Comparison of ENCODE assay signal across 28 cellular contexts in the genomic region with DNA sequence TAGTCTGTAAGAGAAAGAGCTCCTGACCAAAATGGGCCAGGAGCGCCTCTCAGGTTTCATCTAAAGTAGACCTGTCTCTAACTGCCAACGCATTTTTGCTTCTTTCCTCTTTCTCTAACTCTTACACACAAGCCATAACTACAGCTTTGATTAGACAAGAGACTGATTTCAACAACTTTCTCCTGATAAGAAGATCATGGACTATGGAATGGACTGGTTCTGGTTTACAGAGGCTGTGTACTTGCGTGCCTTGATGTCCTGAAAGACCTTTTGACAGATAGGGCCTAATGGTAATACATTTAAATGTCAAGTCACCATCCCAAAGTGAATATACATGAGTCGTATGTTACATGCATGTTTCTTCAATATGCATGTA. TPM values are rescaled to one million over a fixed set of nuclear protein-coding genes. Genes with fewer than 3 reads are reported as not detected.
"Had no signal": no experiment of that assay in that cellular context is flagged by ENCODE, and none has a peak within 500 bp of the region (broad histone marks: within the 10 kb centered on the region; RNA-seq: fewer than 3 reads in every experiment).

No MANE protein-coding gene starts in this region.

- H3K27ac Mint-ChIP-seq: activated CD4-positive, alpha-beta memory T cell treated with anti-CD3 and anti-CD28 coated beads, Interleukin-2, amount 10 ng/mL, durations not matched to agents 7 days and 5 days; activated CD4-positive, alpha-beta T cell treated with anti-CD3 and anti-CD28 coated beads for 36 hours; activated naive CD4-positive, alpha-beta T cell treated with anti-CD3 and anti-CD28 coated beads, Interleukin-2, amount 50 U/mL, for 72 hours; activated naive CD8-positive, alpha-beta T cell treated with anti-CD3 and anti-CD28 coated beads, Interleukin-2, amount 50 U/mL, for 24 hours had no signal

- H3K4me3 Mint-ChIP-seq: activated CD4-positive, alpha-beta memory T cell treated with anti-CD3 and anti-CD28 coated beads, Interleukin-2, amount 10 ng/mL, durations not matched to agents 7 days and 5 days; activated CD4-positive, alpha-beta T cell treated with anti-CD3 and anti-CD28 coated beads for 36 hours; activated naive CD8-positive, alpha-beta T cell treated with anti-CD3 and anti-CD28 coated beads, Interleukin-2, amount 50 U/mL, for 24 hours had no signal

- H3K27ac ChIP-seq: ascending aorta, body of pancreas, SJCRH30, VCaP had no signal

- DNase-seq: activated CD4-positive, alpha-beta memory T cell treated with anti-CD3 and anti-CD28 coated beads, Interleukin-2, amount 10 ng/mL, durations not matched to agents 7 days and 5 days; activated CD4-positive, alpha-beta T cell treated with anti-CD3 and anti-CD28 coated beads for 36 hours; activated CD4-positive, alpha-beta T cell treated with anti-CD3 and anti-CD28 coated beads, Interleukin-2, amount 50 U/mL, for 1 hour; activated CD4-positive, CD25-positive, alpha-beta regulatory T cell; activated naive CD4-positive, alpha-beta T cell; activated naive CD8-positive, alpha-beta T cell treated with anti-CD3 and anti-CD28 coated beads, Interleukin-2, amount 50 U/mL, for 24 hours; activated T-cell treated with anti-CD3 and anti-CD28 coated beads for 4 hours; amniotic stem cell; body of pancreas; MG63; MV-4-11; NCI-H1092 treated with DMSO at 0.1 percent for 48 hours; NCI-H1417 treated with DMSO at 0.1 percent for 48 hours; NCI-H1694; NCI-H2029; NCI-H510A treated with DMSO at 0.1 percent for 48 hours; NCI-H69; NK-92 treated with Interleukin-12 subunit alpha and Interleukin-12 subunit beta, amount 100 ng/mL, for 24 hours; OCI-M1; RPMI8226; SJCRH30; SK-N-SH; T-helper 1 cell had no signal

- H3K9me3 ChIP-seq: ascending aorta, body of pancreas, SK-N-SH had no signal

- H3K27me3 Mint-ChIP-seq: activated CD4-positive, alpha-beta T cell treated with anti-CD3 and anti-CD28 coated beads for 36 hours; activated naive CD8-positive, alpha-beta T cell treated with anti-CD3 and anti-CD28 coated beads, Interleukin-2, amount 50 U/mL, for 24 hours had no signal

- H3K4me3 ChIP-seq: ascending aorta, body of pancreas, MG63, SJCRH30 had no signal

- ATAC-seq: activated CD4-positive, alpha-beta T cell treated with anti-CD3 and anti-CD28 coated beads for 36 hours; activated naive CD4-positive, alpha-beta T cell treated with anti-CD3 and anti-CD28 coated beads, Interleukin-2, amount 50 U/mL, for 72 hours; activated naive CD8-positive, alpha-beta T cell treated with anti-CD3 and anti-CD28 coated beads, Interleukin-2, amount 50 U/mL, for 24 hours; body of pancreas; Panc1; Right ventricle myocardium inferior had no signal

- H3K27me3 ChIP-seq: ascending aorta, body of pancreas, MG63 had no signal

- H3K36me3 ChIP-seq: ascending aorta, SJCRH30 had no signal

RNA-seq across cellular contexts. Expression of a gene that starts 5.8 kb away (rescaled TPM):
- total RNA-seq: SJCRH30 had no signal
